Comparison of ENCODE assay signal across 8 cellular contexts in genomic region chr7:100538654-100539435, GRCh38. TPM values are rescaled to one million over a fixed set of nuclear protein-coding genes. Genes with fewer than 3 reads are reported as not detected.
DNase-seq lines count a peak whose midpoint lies in the region; ATAC-seq and TF ChIP-seq lines count a peak whose summit lies in the region.

AGFG2 (plus strand) TSS chr7:100539203; CDS start chr7:100539347, 144 bp downstream.

- POLR2A ChIA-PET in CD8-positive, alpha-beta memory T cell (lab: Charles Lee) = interaction anchor here (0.6 to 2.1 kb wide), 11 partner anchors 10 to 136 kb away, joined by 3 to 18 read pairs (median 5); partner anchors contain the start of genes FBXO24, LRCH4, MEPCE and TSC22D4

- peaks cover 45% of the 10 kb centered on the region for H3K4me1 ChIP-seq in CD8-positive, alpha-beta memory T cell (ENCODE audit: insufficient read depth, low read length)
- H3K4me1 ChIP-seq in lung (ENCODE audit: control insufficient read depth in 2 of 2, insufficient read depth in 2 of 2, low read length in 2 of 2) = peaks cover 0 to 2% of the 10 kb centered on the region in 2 donors

- peak within 1 kb of the TSS; percentile 79 for H3K4me3 ChIP-seq in CD8-positive, alpha-beta memory T cell (ENCODE audit: low read length)
- H3K4me3 ChIP-seq in lung = peak within 1 kb of the TSS; percentile 80

- no peak for TF ChIP-seq CTCF in lung (IDR thresholded peaks at IDR 0.05; ENCODE audit: control extremely low read depth, extremely low read depth)

- peaks cover 47 to 52% (median 50%) of the 10 kb centered on the region in 3 donors for H3K4me1 Mint-ChIP-seq in CD8-positive, alpha-beta memory T cell

- peaks cover 0 to 6% (median 3%) of the 10 kb centered on the region in 3 donors for H3K36me3 Mint-ChIP-seq in CD8-positive, alpha-beta memory T cell

- CTCF ChIA-PET in CD8-positive, alpha-beta memory T cell (lab: Charles Lee) = interaction anchor here (0.7 to 2.8 kb wide), 7 partner anchors 10 to 63 kb away, joined by 3 to 17 read pairs (median 5); no protein-coding TSS in a partner anchor

- peak within 1 kb of the TSS; percentile 64 for H3K27ac ChIP-seq in CD8-positive, alpha-beta memory T cell (ENCODE audit: low read depth, low read length)
- H3K27ac ChIP-seq in lung (ENCODE audit: low read depth in 1 of 2, low read length in 1 of 2) = peak within 1 kb of the TSS; percentile 77 to 85

- DNase-seq in CD8-positive, alpha-beta memory T cell = peak; percentile 100
- DNase-seq in HS-5 (ENCODE audit: low read depth) (peak; percentile 85), lung (ENCODE audit: low spot score) (peak; percentile 100)
- peak; percentile 100 for DNase-seq in NK-92 treated with Interleukin-12 subunit alpha and Interleukin-12 subunit beta, amount 100 ng/mL, for 24 hours (lab: John Stamatoyannopoulos, UW)
- peak; percentile 100 for DNase-seq in activated CD8-positive, alpha-beta memory T cell treated with anti-CD3 and anti-CD28 coated beads for 24 hours
- peak; percentile 99 for DNase-seq in effector CD8-positive, alpha-beta T cell (lab: John Stamatoyannopoulos, UW)
- peak; percentile 99 to 100 (median 100) for DNase-seq in stimulated activated CD4-positive, alpha-beta T cell treated with anti-CD3 and anti-CD28 coated beads, TNF-alpha, amount 100 ng/mL, for 4 hours (ENCODE audit: low read depth in 3 of 3)

- peak within 1 kb of the TSS; percentile 95 to 99 (median 96) for H3K4me3 Mint-ChIP-seq in CD8-positive, alpha-beta memory T cell

- WGBS in lung, 2 donors = 0 to 1% methylated on average over 55 to 60 of the region's 60 CpGs

- H3K9me3 ChIP-seq in CD8-positive, alpha-beta memory T cell (ENCODE audit: low read length) = no peaks in the 10 kb centered on the region
- no peaks in the 10 kb centered on the region for H3K9me3 ChIP-seq in lung (ENCODE audit: control insufficient read depth in 2 of 2, insufficient read depth in 1 of 2, low read length in 1 of 2)

- H3K36me3 ChIP-seq in CD8-positive, alpha-beta memory T cell (ENCODE audit: insufficient read depth, low read length) = no peaks in the 10 kb centered on the region
- H3K36me3 ChIP-seq in lung (ENCODE audit: control insufficient read depth in 2 of 2, insufficient read depth in 2 of 2, low read length in 2 of 2) = no peaks in the 10 kb centered on the region

- no peaks in the 10 kb centered on the region for H3K27me3 ChIP-seq in CD8-positive, alpha-beta memory T cell (ENCODE audit: insufficient read depth, low read length, poor library complexity, severe bottlenecking)
- H3K27me3 ChIP-seq in lung (ENCODE audit: control insufficient read depth, insufficient read depth) = no peaks in the 10 kb centered on the region

- peak; percentile 92 for ATAC-seq in GM19468 (IDR thresholded peaks at IDR 0.05; ENCODE audit: extremely low read depth, unreplicated experiment)
- peak; percentile 100 for ATAC-seq in lung (ENCODE audit: insufficient read depth, low FRiP score)

- peak within 1 kb of the TSS; percentile 87 to 98 (median 92) for H3K27ac Mint-ChIP-seq in CD8-positive, alpha-beta memory T cell

- H3K9me3 Mint-ChIP-seq in CD8-positive, alpha-beta memory T cell = no peaks in the 10 kb centered on the region

- peaks cover 0 to 1% of the 10 kb centered on the region in 2 donors for H3K27me3 Mint-ChIP-seq in CD8-positive, alpha-beta memory T cell

RNA-seq across cellular contexts. Expression of gene AGFG2, which starts in this region (rescaled TPM):
- 10 to 100 TPM; 60.5 to 63.1 TPM for total RNA-seq in CD8-positive, alpha-beta memory T cell
- 36.2 TPM for polyA plus RNA-seq in CD8-positive, alpha-beta memory T cell
- 10 to 100 TPM; 22.8 to 36.0 TPM for total RNA-seq in lung
- polyA plus RNA-seq in lung = 10 to 100 TPM; 15.9 to 16.6 TPM

Comparison
In these comparisons a context has a peak if more than half of its experiments do, and no peak if none do; other contexts are left out.
1. Peak in every context shown above with its lines: DNase-seq, ATAC-seq, H3K4me3 ChIP-seq and H3K27ac ChIP-seq.